In the genomic region with DNA sequence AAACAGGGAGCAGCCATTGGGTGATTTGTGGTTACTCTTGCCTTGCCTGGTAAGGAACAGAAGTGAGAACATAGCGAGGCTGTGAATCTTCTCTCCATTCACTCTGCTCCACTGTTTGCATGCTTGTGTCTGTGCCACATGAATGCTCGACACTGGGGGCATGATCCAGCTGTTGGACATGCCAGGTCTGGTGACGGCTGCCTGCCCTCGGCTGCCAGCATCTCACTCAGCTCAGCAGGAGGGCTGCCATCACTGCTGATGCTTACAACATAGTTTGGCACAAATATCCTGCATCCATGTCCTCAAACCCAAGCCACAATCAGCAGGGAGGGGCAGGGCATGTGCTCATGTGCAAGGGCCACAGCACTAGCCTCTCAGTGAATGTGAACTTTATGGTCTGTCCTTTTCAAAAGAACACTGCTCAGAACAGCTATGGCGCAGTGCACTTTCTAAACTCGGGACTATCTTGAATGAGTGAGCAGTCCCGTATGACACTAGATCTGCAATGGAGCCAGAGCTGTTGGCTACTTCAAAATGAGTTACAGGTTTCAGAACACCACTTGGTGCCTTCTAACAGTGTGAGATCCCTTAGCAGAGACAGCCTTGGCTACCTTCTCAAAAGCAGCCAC, we compare ENCODE assay signal across 21 cellular contexts.
DNase-seq lines count a peak whose midpoint lies in the region; ATAC-seq and TF ChIP-seq lines count a peak whose summit lies in the region.
"Had no signal": no experiment of that assay in that cellular context is flagged by ENCODE, and none has a peak within 500 bp of the region (broad histone marks: within the 10 kb centered on the region; RNA-seq: fewer than 3 reads in every experiment).

No MANE protein-coding gene starts in this region.

- H3K27me3 ChIP-seq in heart right ventricle: no peaks in the 10 kb centered on the region
- H3K27me3 ChIP-seq: neutrophil, vagina had no signal

- peaks cover 0 to 7% (median 0%) of the 10 kb centered on the region in 11 donors for H3K9me3 ChIP-seq in heart right ventricle
- H3K9me3 ChIP-seq: neutrophil, vagina had no signal

- H3K36me3 ChIP-seq in heart right ventricle: no peaks in the 10 kb centered on the region
- H3K36me3 ChIP-seq: neutrophil, vagina had no signal

- intact Hi-C loops in heart right ventricle (cut with DNase I) (no loop called here), sciatic nerve (cut with DNase I) (no loop called here)

- ATAC-seq in heart right ventricle (peak in 7 of 8 donors; percentile 18 to 81 (median 55)), sciatic nerve (peak; percentile 62), HG03469 (IDR thresholded peaks at IDR 0.05; ENCODE audit: unreplicated experiment) (no peak), GM19452 (IDR thresholded peaks at IDR 0.05; ENCODE audit: unreplicated experiment) (no peak)
- ATAC-seq: activated T-helper 17 cell treated with anti-CD3 and anti-CD28 coated beads, Interleukin-2, amount 50 U/mL, for 72 hours; esophagus mucosa; K562 had no signal

- H3K4me3 ChIP-seq in heart right ventricle: no peak overlapping the region
- H3K4me3 ChIP-seq: K562, vagina had no signal

- TF ChIP-seq CTCF in heart right ventricle (IDR thresholded peaks at IDR 0.05): no peak

- no peak overlapping the region for H3K27ac ChIP-seq in heart right ventricle
- H3K27ac ChIP-seq: neutrophil, vagina had no signal

- no peaks in the 10 kb centered on the region for H3K4me1 ChIP-seq in heart right ventricle
- H3K4me1 ChIP-seq: vagina had no signal

- 62 to 73% methylated on average over 7 of the region's 7 CpGs for WGBS in heart right ventricle, 2 donors

- peak; percentile 26 for DNase-seq in NCI-H1092 treated with DMSO at 0.1 percent for 48 hours (lab: John Stamatoyannopoulos, UW)
- DNase-seq in NCI-H1092 (lab: John Stamatoyannopoulos, UW): no peak
- peak; percentile 68 to 79 for DNase-seq in NCI-H446 (lab: John Stamatoyannopoulos, UW)
- DNase-seq in heart right ventricle: peak in 1 of 2 donors; percentile 25
- no peak for DNase-seq in sciatic nerve (ENCODE audit: low spot score)
- no peak for DNase-seq in SW480 (ENCODE audit: low spot score)
- DNase-seq: activated CD4-positive, alpha-beta T cell treated with anti-CD3 and anti-CD28 coated beads, Interleukin-2, amount 10 ng/mL, durations not matched to agents 7 days and 5 days; activated naive CD8-positive, alpha-beta T cell treated with anti-CD3 and anti-CD28 coated beads for 36 hours; effector memory CD4-positive, alpha-beta T cell; MV-4-11; NCI-H2081; NCI-H524 treated with DMSO at 0.1 percent for 48 hours; SHP77 treated with DMSO at 0.1 percent for 48 hours; stimulated activated CD4-positive, alpha-beta T cell treated with anti-CD3 and anti-CD28 coated beads, Interleukin-15, amount 100 ng/mL, for 24 hours had no signal

Comparison
In these comparisons a context has a peak if more than half of its experiments do, and no peak if none do; other contexts are left out.
1. DNase-seq: peak in NCI-H1092 treated with DMSO at 0.1 percent for 48 hours (single experiment) and NCI-H446 (2 of 2); none in NCI-H1092 (single experiment), sciatic nerve (single experiment) and SW480 (single experiment).
2. ATAC-seq: peak in heart right ventricle (7 of 8) and sciatic nerve (single experiment); none in HG03469 (single experiment) and GM19452 (single experiment).